In the genomic region with DNA sequence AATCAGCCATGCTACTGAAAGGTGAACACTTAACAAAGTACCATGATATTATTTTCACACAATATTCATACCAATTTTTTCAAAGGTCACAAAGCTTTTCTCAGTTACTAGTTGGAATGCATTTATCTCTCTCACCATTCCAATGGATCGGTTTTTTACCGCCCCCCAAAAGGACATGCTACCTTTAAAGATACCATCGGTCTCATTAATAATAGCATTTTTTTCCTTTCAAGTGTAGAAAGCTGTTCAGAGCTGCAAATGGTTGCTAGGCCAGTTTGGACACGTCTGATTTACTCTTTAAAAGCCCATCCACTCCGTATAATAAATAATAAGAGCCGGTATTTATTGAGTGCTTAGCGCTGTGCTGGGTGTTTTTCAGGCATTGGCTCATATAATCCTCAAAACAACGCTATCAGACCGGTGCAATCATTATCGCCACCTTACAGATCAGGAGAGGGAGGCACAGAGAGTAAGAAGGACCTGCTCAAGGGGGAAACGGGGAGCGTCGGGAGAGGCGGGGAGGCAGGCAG, we compare ENCODE assay signal across 10 cellular contexts. TPM values are rescaled to one million over a fixed set of nuclear protein-coding genes. Genes with fewer than 3 reads are reported as not detected.
A peak's percentile ranks its signal among the peaks of the same experiment; 100 is the strongest.
DNase-seq lines count a peak whose midpoint lies in the region; ATAC-seq, FAIRE-seq and TF ChIP-seq lines count a peak whose summit lies in the region.
"Had no signal": no experiment of that assay in that cellular context is flagged by ENCODE, and none has a peak within 500 bp of the region (broad histone marks: within the 10 kb centered on the region; RNA-seq: fewer than 3 reads in every experiment).

No MANE protein-coding gene starts in this region.

- DNase-seq in activated CD8-positive, alpha-beta memory T cell treated with anti-CD3 and anti-CD28 coated beads, Interleukin-2, amount 10 ng/mL, durations not matched to agents 7 days and 5 days, result no peak
- no peak for DNase-seq in activated CD8-positive, alpha-beta memory T cell treated with anti-CD3 and anti-CD28 coated beads for 24 hours
- peak in 1 of 4 experiments; percentile 49 for DNase-seq in K562 (ENCODE audit: extremely low read depth in 1 of 4, low spot score in 3 of 4)
- no peak for DNase-seq in lung (ENCODE audit: low spot score)
- DNase-seq in glomerular visceral epithelial cell (ENCODE audit: extremely low spot score), result no peak
- no peak for DNase-seq in GM12892 (ENCODE audit: insufficient read length)
- no peak for DNase-seq in D721Med (ENCODE audit: insufficient read length, low spot score)

- no peaks in the 10 kb centered on the region for H3K9me3 Mint-ChIP-seq in activated CD8-positive, alpha-beta memory T cell treated with anti-CD3 and anti-CD28 coated beads, Interleukin-2, amount 10 ng/mL, durations not matched to agents 7 days and 5 days (ENCODE audit: low read depth)

- H3K27ac ChIP-seq in K562 (ENCODE audit: extremely low read depth, low read depth, low read length) (peak overlapping the region; percentile 69), lung (ENCODE audit: low read depth in 1 of 2, low read length in 1 of 2) (no peak overlapping the region), thymus (ENCODE audit: low read depth) (no peak overlapping the region)
- H3K27ac ChIP-seq: BLaER1 treated with 17β-estradiol and CSF1 and Interleukin-3, amounts not matched to agents 10 nM and 100 nM; GM23248 had no signal

- under 1% methylated on average over 14 of the region's 14 CpGs for WGBS in K562 (ENCODE audit: insufficient coverage, low coverage, missing lambda C conversion rate)
- 11 to 12% methylated on average over 14 of the region's 14 CpGs for WGBS in lung, 2 donors
- WGBS in thymus, result 22% methylated on average over 14 of the region's 14 CpGs

- CTCF ChIA-PET in activated CD8-positive, alpha-beta memory T cell treated with anti-CD3 and anti-CD28 coated beads, Interleukin-2, amount 10 ng/mL, durations not matched to agents 7 days and 5 days (lab: Charles Lee), result no interaction called here
- CTCF ChIA-PET in K562 (lab: Yijun Ruan, JAX; ENCODE audit: low intra/inter-chr PET ratio), result no interaction called here

- POLR2A ChIA-PET in K562 (lab: Yijun Ruan, JAX), result interaction anchor here (0.6 to 2.0 kb wide), 3 partner anchors 15 to 260 kb away, joined by 3 to 6 read pairs (median 4); no protein-coding TSS in a partner anchor

- TF ChIP-seq POLR2A in K562 (conservative IDR thresholded peaks at IDR 0.05) (no peak), GM12892 (IDR thresholded peaks at IDR 0.05; ENCODE audit: low read depth, low read length) (no peak)

- no peaks in the 10 kb centered on the region for H3K27me3 ChIP-seq in K562 (ENCODE audit: control insufficient read depth in 2 of 2, insufficient read depth in 2 of 2, low read length in 2 of 2)
- H3K27me3 ChIP-seq in lung (ENCODE audit: control insufficient read depth, insufficient read depth), result no peaks in the 10 kb centered on the region
- peaks cover 35% of the 10 kb centered on the region for H3K27me3 ChIP-seq in thymus (ENCODE audit: control insufficient read depth, insufficient read depth)

- intact Hi-C loops in K562 (cut with micrococcal nuclease), result loop anchor here (1.0 to 2.0 kb wide), 2 partner anchors 8 to 18 kb away; no protein-coding TSS in a partner anchor

- no peaks in the 10 kb centered on the region for H3K36me3 Mint-ChIP-seq in activated CD8-positive, alpha-beta memory T cell treated with anti-CD3 and anti-CD28 coated beads, Interleukin-2, amount 10 ng/mL, durations not matched to agents 7 days and 5 days

- H3K9me3 ChIP-seq in K562 (replicated peaks; ENCODE audit: control insufficient read depth, insufficient read depth, low read depth, low read length) (no peaks in the 10 kb centered on the region), lung (ENCODE audit: control insufficient read depth in 2 of 2, insufficient read depth in 1 of 2, low read length in 1 of 2) (no peaks in the 10 kb centered on the region), thymus (ENCODE audit: control insufficient read depth) (no peaks in the 10 kb centered on the region)

- no TSS peak for BruUV-seq in K562 (replicated peaks; lab: Mats Ljungman, UMichigan)

- peaks cover 8% of the 10 kb centered on the region for H3K4me1 Mint-ChIP-seq in activated CD8-positive, alpha-beta memory T cell treated with anti-CD3 and anti-CD28 coated beads, Interleukin-2, amount 10 ng/mL, durations not matched to agents 7 days and 5 days

- TF ChIP-seq EP300 in K562 (IDR thresholded peaks at IDR 0.05; ENCODE audit: low read length), result no peak

- H3K36me3 ChIP-seq in K562 (ENCODE audit: control insufficient read depth, insufficient read depth, low read length) (peaks cover 15% of the 10 kb centered on the region), lung (ENCODE audit: control insufficient read depth in 2 of 2, insufficient read depth in 2 of 2, low read length in 2 of 2) (no peaks in the 10 kb centered on the region), thymus (ENCODE audit: control insufficient read depth, insufficient read depth) (no peaks in the 10 kb centered on the region)
- H3K36me3 ChIP-seq: BLaER1 treated with 17β-estradiol and CSF1 and Interleukin-3, amounts not matched to agents 10 nM and 100 nM had no signal

- peaks cover 20 to 46% of the 10 kb centered on the region in 2 experiments for H3K4me1 ChIP-seq in K562 (replicated peaks in 1 of 2; ENCODE audit: control insufficient read depth in 2 of 2, insufficient read depth in 2 of 2, low read length in 2 of 2)
- H3K4me1 ChIP-seq in lung (ENCODE audit: control insufficient read depth in 2 of 2, insufficient read depth in 2 of 2, low read length in 2 of 2), result peaks cover 0 to 11% of the 10 kb centered on the region in 2 donors
- peaks cover 10% of the 10 kb centered on the region for H3K4me1 ChIP-seq in thymus (ENCODE audit: control insufficient read depth, insufficient read depth, low read length)

- H3K4me3 Mint-ChIP-seq in activated CD8-positive, alpha-beta memory T cell treated with anti-CD3 and anti-CD28 coated beads, Interleukin-2, amount 10 ng/mL, durations not matched to agents 7 days and 5 days, result peak overlapping the region; percentile 19

- no peaks in the 10 kb centered on the region for H3K9me1 ChIP-seq in K562 (ENCODE audit: control insufficient read depth, insufficient read depth, low read length)

- peaks cover 67% of the 10 kb centered on the region for H3K79me2 ChIP-seq in K562 (ENCODE audit: control insufficient read depth, insufficient read depth, low read length)

- no peaks in the 10 kb centered on the region for H4K20me1 ChIP-seq in K562 (replicated peaks; ENCODE audit: control insufficient read depth, insufficient read depth, low read length)

- H3K4me3 ChIP-seq in K562 (peak overlapping the region; percentile 59), lung (peak overlapping the region; percentile 1), thymus (ENCODE audit: low read length) (peak overlapping the region; percentile 61)
- H3K4me3 ChIP-seq: GM23248 had no signal

- H3K27me3 Mint-ChIP-seq in activated CD8-positive, alpha-beta memory T cell treated with anti-CD3 and anti-CD28 coated beads, Interleukin-2, amount 10 ng/mL, durations not matched to agents 7 days and 5 days, result peaks cover 71% of the 10 kb centered on the region

- H3K27ac Mint-ChIP-seq in activated CD8-positive, alpha-beta memory T cell treated with anti-CD3 and anti-CD28 coated beads, Interleukin-2, amount 10 ng/mL, durations not matched to agents 7 days and 5 days, result no peak overlapping the region

- peak overlapping the region; percentile 74 to 93 for H3K9ac ChIP-seq in K562 (ENCODE audit: insufficient read depth in 1 of 2, low read depth in 2 of 2, low read length in 2 of 2)
- H3K9ac ChIP-seq: BLaER1 treated with 17β-estradiol and CSF1 and Interleukin-3, amounts not matched to agents 10 nM and 100 nM; GM23248 had no signal

- H3K4me2 ChIP-seq in K562 (ENCODE audit: insufficient read depth, low read length), result peak overlapping the region; percentile 92

- FAIRE-seq in K562 (lab: Jason Lieb, UNC) (peak; percentile 11), GM12892 (lab: Jason Lieb, UNC) (no peak), D721Med (lab: Jason Lieb, UNC) (no peak)

- TF ChIP-seq CTCF in K562 (IDR thresholded peaks at IDR 0.05 in 2 of 3, conservative IDR thresholded peaks at IDR 0.05 in 1 of 3; ENCODE audit: insufficient read depth in 2 of 3, low read depth in 1 of 3, low read length in 3 of 3) (no peak), lung (IDR thresholded peaks at IDR 0.05; ENCODE audit: control extremely low read depth, extremely low read depth) (no peak), D721Med (IDR thresholded peaks at IDR 0.05; ENCODE audit: insufficient read depth, missing control alignments) (no peak)

- H2AFZ ChIP-seq in K562 (ENCODE audit: low read depth, low read length), result peak overlapping the region; percentile 48; the same call in 1 of the 2 replicates
- H2AFZ ChIP-seq: GM23248 had no signal

- TF ChIP-seq RAD21 in K562 (CRISPR knock-in tag; conservative IDR thresholded peaks at IDR 0.05 in 1 of 2, IDR thresholded peaks at IDR 0.05 in 1 of 2), result no peak

- in situ Hi-C loops in K562 (cut with MboI), result no loop called here

- ATAC-seq in activated CD8-positive, alpha-beta memory T cell treated with anti-CD3 and anti-CD28 coated beads, Interleukin-2, amount 10 ng/mL, durations not matched to agents 7 days and 5 days, result no peak
- peak; percentile 67 for ATAC-seq in K562
- no peak for ATAC-seq in lung (ENCODE audit: insufficient read depth, low FRiP score)

RNA-seq across cellular contexts. Expression of a gene that starts 35.0 kb away (rescaled TPM):
- under 1 TPM; 0.20 to 0.66 TPM for total RNA-seq in activated CD8-positive, alpha-beta memory T cell treated with anti-CD3 and anti-CD28 coated beads, Interleukin-2, amount 10 ng/mL, durations not matched to agents 7 days and 5 days
- total RNA-seq in K562 (2011; cell fraction: chromatin; rRNA removed; ENCODE audit: low replicate concordance), result 206 and 247 TPM in 2 replicates
- total RNA-seq in K562 (2011; cell fraction: nucleolus; rRNA removed), result 93.6 and 103 TPM in 2 replicates
- total RNA-seq in K562 (2011; cell fraction: nucleoplasm; rRNA removed), result 120 and 144 TPM in 2 replicates
- total RNA-seq in K562 (2014; rRNA removed), result 54.6 and 61.6 TPM in 2 replicates
- total RNA-seq in K562 (2014; rRNA removed; fragmentation: Illumina TruSeq; extraction: Trizol), result 90.6 and 106 TPM in 2 replicates
- 68.5 and 69.6 TPM in 2 replicates for total RNA-seq in K562 (2015; rRNA removed; fragmentation: Illumina TruSeq; extraction: Trizol)
- 89.4 and 99.3 TPM in 2 replicates for total RNA-seq in K562 (2021)
- 53.5 and 54.6 TPM in 2 replicates for polyA plus RNA-seq in K562 (2011; rRNA removed)
- 28.3 and 33.4 TPM in 2 replicates for polyA plus RNA-seq in K562 (2011; cell fraction: cytosol; rRNA removed)
- polyA plus RNA-seq in K562 (2011; cell fraction: nucleus; rRNA removed), result 48.4 and 72.1 TPM in 2 replicates
- polyA plus RNA-seq in K562 (2012), result 18.9 and 21.5 TPM in 2 replicates
- polyA plus RNA-seq in K562 (2014; fragmentation: Illumina TruSeq; extraction: Trizol), result 24.1 and 24.8 TPM in 2 replicates
- polyA plus RNA-seq in K562 (2014; fragmentation: Nextera tagmentation; extraction: Ambion mirVana), result 10 to 100 TPM in 1 of 2 experiments, 1 to 10 TPM in 1; 7.8 to 30.2 TPM
- polyA plus RNA-seq in K562 (2014; rRNA removed), result 20.2 and 24.9 TPM in 2 replicates
- polyA minus RNA-seq in K562 (2011; rRNA and poly(A)+ RNA removed), result 207 and 259 TPM in 2 replicates
- 91.1 and 132 TPM in 2 replicates for polyA minus RNA-seq in K562 (2011; cell fraction: cytosol; rRNA and poly(A)+ RNA removed)
- polyA minus RNA-seq in K562 (2011; cell fraction: nucleus; rRNA and poly(A)+ RNA removed), result 127 and 151 TPM in 2 replicates
- 10 to 100 TPM; 26.4 to 27.6 TPM for total RNA-seq in lung
- 1 to 10 TPM; 3.1 to 4.0 TPM for polyA plus RNA-seq in lung
- polyA plus RNA-seq in thymus, result 5.4 TPM
- 0.15 TPM for polyA plus RNA-seq in GM12892 (2012; ENCODE audit: missing spikeins)
- total RNA-seq: GM23248 had no signal

Comparison
In these comparisons a context has a peak if more than half of its experiments do, and no peak if none do; other contexts are left out.
1. H3K4me3 ChIP-seq: peak in every context shown above with its lines; median percentile 61 in thymus; 59 in K562; 1 in lung.
2. RNA of a gene that starts 35.0 kb away (total RNA-seq): 54.6 to 247 TPM in K562 and 26.4 to 27.6 TPM in lung; 0.20 to 0.66 TPM in activated CD8-positive, alpha-beta memory T cell treated with anti-CD3 and anti-CD28 coated beads, Interleukin-2, amount 10 ng/mL, durations not matched to agents 7 days and 5 days; every median in the first group is over 10 times any median in the second.